In genomic region chr11:13694115-13694514, GRCh38 we compare ENCODE assay signal across 28 cellular contexts.
"Had no signal": no experiment of that assay in that cellular context is flagged by ENCODE, and none has a peak within 500 bp of the region (broad histone marks: within the 10 kb centered on the region; RNA-seq: fewer than 3 reads in every experiment).

No MANE protein-coding gene starts in this region.

- ATAC-seq: activated CD8-positive, alpha-beta T cell treated with anti-CD3 and anti-CD28 coated beads, Interleukin-2, amount 10 ng/mL, durations not matched to agents 7 days and 5 days; activated naive CD4-positive, alpha-beta T cell treated with anti-CD3 and anti-CD28 coated beads, Interleukin-2, amount 50 U/mL, for 72 hours; activated naive CD8-positive, alpha-beta T cell treated with anti-CD3 and anti-CD28 coated beads, Interleukin-2, amount 50 U/mL, for 24 hours; SK-N-SH treated with all-trans-retinoic acid at 6 μM for 48 hours; WTC11 had no signal

- H3K9me3 Mint-ChIP-seq: activated naive CD4-positive, alpha-beta T cell treated with anti-CD3 and anti-CD28 coated beads, Interleukin-2, amount 50 U/mL, for 72 hours; T-helper 1 cell treated with Interleukin-12 subunit alpha and Interleukin-12 subunit beta and Interleukin-4 antibody, amounts not matched to agents 30 μg/mL and 1 μg/mL, for 36 hours had no signal

- H3K9me3 ChIP-seq: Peyer's patch, SJSA1 had no signal

- H3K4me3 ChIP-seq: Peyer's patch, SJSA1 had no signal

- H3K27me3 ChIP-seq: Peyer's patch, SJSA1 had no signal

- DNase-seq: activated CD4-positive, alpha-beta T cell treated with anti-CD3 and anti-CD28 coated beads for 48 hours; activated CD4-positive, alpha-beta T cell treated with anti-CD3 and anti-CD28 coated beads, Interleukin-2, amount 50 U/mL, for 4 hours; activated CD4-positive, CD25-positive, alpha-beta regulatory T cell treated with anti-CD3 and anti-CD28 coated beads, Interleukin-2, amount 50 U/mL, for 72 hours; activated CD8-positive, alpha-beta memory T cell treated with anti-CD3 and anti-CD28 coated beads, Interleukin-2, amount 50 U/mL, for 48 hours; activated CD8-positive, alpha-beta T cell treated with anti-CD3 and anti-CD28 coated beads, Interleukin-2, amount 10 ng/mL, durations not matched to agents 7 days and 5 days; activated effector memory CD4-positive, alpha-beta T cell treated with anti-CD3 and anti-CD28 coated beads, Interleukin-2, amount 50 U/mL, for 16 hours; activated naive CD4-positive, alpha-beta T cell treated with Interleukin-2 at 50 U/mL for 16 hours; activated naive CD8-positive, alpha-beta T cell treated with anti-CD3 and anti-CD28 coated beads, Interleukin-2, amount 50 U/mL, for 24 hours; activated T-cell treated with anti-CD3 and anti-CD28 coated beads, Interleukin-2, amount 50 U/mL, for 1 hour; amniotic stem cell; MM.1S; NCI-H1105; NCI-H1436; NCI-H1694 treated with DMSO at 0.1 percent for 48 hours; NCI-H2081 treated with DMSO at 0.1 percent for 48 hours; NCI-H345; NCI-H510A; NCI-H69; Peyer's patch; SHP77; SW 1271; T-helper 9 cell had no signal

- H3K27ac Mint-ChIP-seq: activated CD8-positive, alpha-beta T cell treated with anti-CD3 and anti-CD28 coated beads, Interleukin-2, amount 10 ng/mL, durations not matched to agents 7 days and 5 days; activated naive CD4-positive, alpha-beta T cell treated with anti-CD3 and anti-CD28 coated beads, Interleukin-2, amount 50 U/mL, for 72 hours; activated naive CD8-positive, alpha-beta T cell treated with anti-CD3 and anti-CD28 coated beads, Interleukin-2, amount 50 U/mL, for 24 hours; brain; T-helper 1 cell treated with Interleukin-12 subunit alpha and Interleukin-12 subunit beta and Interleukin-4 antibody, amounts not matched to agents 30 μg/mL and 1 μg/mL, for 36 hours; WTC11 had no signal

- H3K27me3 Mint-ChIP-seq: activated naive CD8-positive, alpha-beta T cell treated with anti-CD3 and anti-CD28 coated beads, Interleukin-2, amount 50 U/mL, for 24 hours; brain had no signal

- H3K27ac ChIP-seq: Peyer's patch, SJSA1 had no signal

- H3K4me3 Mint-ChIP-seq: activated CD8-positive, alpha-beta T cell treated with anti-CD3 and anti-CD28 coated beads, Interleukin-2, amount 10 ng/mL, durations not matched to agents 7 days and 5 days; activated naive CD8-positive, alpha-beta T cell treated with anti-CD3 and anti-CD28 coated beads, Interleukin-2, amount 50 U/mL, for 24 hours; brain; T-helper 1 cell treated with Interleukin-12 subunit alpha and Interleukin-12 subunit beta and Interleukin-4 antibody, amounts not matched to agents 30 μg/mL and 1 μg/mL, for 36 hours; WTC11 had no signal

- H3K4me1 ChIP-seq: SJSA1 had no signal
